28 cellular contexts compared by ENCODE assay signal in genomic region chr2:36976065-36976464, GRCh38.
"Had no signal": no experiment of that assay in that cellular context is flagged by ENCODE, and none has a peak within 500 bp of the region (broad histone marks: within the 10 kb centered on the region; RNA-seq: fewer than 3 reads in every experiment).

No MANE protein-coding gene starts in this region.

- H3K27me3 ChIP-seq: ascending aorta, breast epithelium, cardiac muscle cell, esophagus muscularis mucosa, foreskin keratinocyte, gastrocnemius medialis had no signal

- H3K9me3 ChIP-seq: ascending aorta, breast epithelium, gastrocnemius medialis had no signal

- H3K27ac ChIP-seq: ascending aorta, breast epithelium, cardiac muscle cell, coronary artery, esophagus muscularis mucosa, foreskin keratinocyte, gastrocnemius medialis, WERI-Rb-1 had no signal

- ATAC-seq: activated CD4-positive, CD25-positive, alpha-beta regulatory T cell treated with anti-CD3 and anti-CD28 coated beads, Interleukin-2, amount 50 U/mL, for 24 hours; activated CD8-positive, alpha-beta T cell treated with anti-CD3 and anti-CD28 coated beads for 36 hours; activated naive CD4-positive, alpha-beta T cell treated with anti-CD3 and anti-CD28 coated beads, Interleukin-2, amount 50 U/mL, for 72 hours; activated T-cell treated with anti-CD3 and anti-CD28 coated beads, Interleukin-2, amount 50 U/mL, for 4 hours; effector memory CD8-positive, alpha-beta T cell; foreskin keratinocyte; gastrocnemius medialis; T-helper 17 cell had no signal

- H3K4me1 ChIP-seq: ascending aorta, breast epithelium, esophagus muscularis mucosa, foreskin keratinocyte, gastrocnemius medialis had no signal

- H3K36me3 ChIP-seq: breast epithelium, WERI-Rb-1 had no signal

- H3K4me3 ChIP-seq: ascending aorta, breast epithelium, cardiac muscle cell, coronary artery, esophagus muscularis mucosa, gastrocnemius medialis had no signal

- DNase-seq: activated B cell treated with CpG ODN at 0.5 μM for 24 hours; activated CD4-positive, alpha-beta T cell treated with anti-CD3 and anti-CD28 coated beads for 48 hours; activated CD4-positive, alpha-beta T cell treated with anti-CD3 and anti-CD28 coated beads, Interleukin-2, amount 50 U/mL, for 1 hour; activated CD4-positive, alpha-beta T cell treated with anti-CD3 and anti-CD28 coated beads, Interleukin-2, amount 50 U/mL, for 48 hours; activated CD8-positive, alpha-beta memory T cell treated with anti-CD3 and anti-CD28 coated beads for 24 hours; activated CD8-positive, alpha-beta T cell treated with anti-CD3 and anti-CD28 coated beads for 36 hours; activated effector memory CD4-positive, alpha-beta T cell treated with anti-CD3 and anti-CD28 coated beads, Interleukin-2, amount 50 U/mL, for 16 hours; activated naive CD4-positive, alpha-beta T cell treated with anti-CD3 and anti-CD28 coated beads for 36 hours; activated naive CD8-positive, alpha-beta T cell treated with anti-CD3 and anti-CD28 coated beads, Interleukin-2, amount 10 ng/mL, durations not matched to agents 7 days and 5 days; activated T-cell treated with anti-CD3 and anti-CD28 coated beads, Interleukin-2, amount 50 U/mL, for 4 hours; dermis blood vessel endothelial cell; effector CD4-positive, alpha-beta T cell; effector memory CD8-positive, alpha-beta T cell; erythroblast; foreskin keratinocyte; gastrocnemius medialis; glutamatergic neuron; T-helper 1 cell; T-helper 17 cell; T1000; WERI-Rb-1 had no signal
